ENCODE assay signal across 29 cellular contexts in the genomic region with DNA sequence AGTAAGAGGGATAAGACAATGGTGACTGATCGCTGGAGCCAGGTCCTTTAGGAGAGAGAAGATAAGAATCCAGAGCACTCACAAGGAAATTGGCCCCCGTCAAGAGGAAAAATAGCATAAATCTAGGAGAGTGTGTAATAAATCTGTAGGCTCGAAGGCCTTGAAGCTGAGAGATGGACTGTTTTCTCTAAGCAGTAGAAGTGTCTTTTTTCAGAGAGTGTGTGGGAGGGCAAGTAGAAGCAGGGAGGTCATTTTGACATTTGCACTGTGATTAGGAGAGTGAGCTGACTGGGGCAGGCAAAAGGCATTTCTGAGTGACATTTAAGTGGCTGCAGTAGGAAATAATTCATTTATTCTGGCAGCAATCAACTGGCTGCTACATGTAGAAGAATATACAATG.
"Had no signal": no experiment of that assay in that cellular context is flagged by ENCODE, and none has a peak within 500 bp of the region (broad histone marks: within the 10 kb centered on the region; RNA-seq: fewer than 3 reads in every experiment).

No MANE protein-coding gene starts in this region.

- H3K9me3 Mint-ChIP-seq: natural killer cell had no signal

- H3K4me3 Mint-ChIP-seq: activated B cell treated with CpG ODN at 0.5 μM for 24 hours; activated CD4-positive, alpha-beta T cell treated with anti-CD3 and anti-CD28 coated beads for 36 hours; activated naive CD8-positive, alpha-beta T cell treated with anti-CD3 and anti-CD28 coated beads for 36 hours; activated T-cell treated with anti-CD3 and anti-CD28 coated beads, Interleukin-2, amount 50 U/mL, for 4 hours; endodermal cell; natural killer cell; T-helper 1 cell treated with Interleukin-12 subunit alpha and Interleukin-12 subunit beta and Interleukin-4 antibody, amounts not matched to agents 30 μg/mL and 1 μg/mL, for 36 hours had no signal

- H3K27me3 ChIP-seq: heart right ventricle, spleen, upper lobe of left lung had no signal

- H3K4me1 Mint-ChIP-seq: activated B cell treated with CpG ODN at 0.5 μM for 24 hours; activated CD4-positive, alpha-beta T cell treated with anti-CD3 and anti-CD28 coated beads for 36 hours; activated naive CD8-positive, alpha-beta T cell treated with anti-CD3 and anti-CD28 coated beads for 36 hours had no signal

- H3K4me1 ChIP-seq: heart right ventricle, spleen, upper lobe of left lung had no signal

- H3K9me3 ChIP-seq: upper lobe of left lung had no signal

- H3K27ac Mint-ChIP-seq: activated B cell treated with CpG ODN at 0.5 μM for 24 hours; activated CD4-positive, alpha-beta T cell treated with anti-CD3 and anti-CD28 coated beads for 36 hours; activated naive CD8-positive, alpha-beta T cell treated with anti-CD3 and anti-CD28 coated beads for 36 hours; activated T-helper 2 cell treated with anti-CD3 and anti-CD28 coated beads, Interferon-gamma antibody, Interleukin-2, Interleukin-4, amounts not matched to agents 10 μg/mL and 5 μg/mL and 100 μg/mL, durations not matched to agents 14 hours and 24 hours and 36 hours; endodermal cell; natural killer cell; T-helper 1 cell treated with Interleukin-12 subunit alpha and Interleukin-12 subunit beta and Interleukin-4 antibody, amounts not matched to agents 30 μg/mL and 1 μg/mL, for 36 hours had no signal

- DNase-seq: activated B cell treated with CpG ODN at 0.5 μM for 24 hours; activated CD4-positive, alpha-beta T cell treated with anti-CD3 and anti-CD28 coated beads for 36 hours; activated CD4-positive, alpha-beta T cell treated with anti-CD3 and anti-CD28 coated beads, Interleukin-2, amount 50 U/mL, for 4 hours; activated CD8-positive, alpha-beta memory T cell treated with anti-CD3 and anti-CD28 coated beads for 24 hours; activated CD8-positive, alpha-beta memory T cell treated with anti-CD3 and anti-CD28 coated beads, Interleukin-2, amount 50 U/mL, for 4 hours; activated naive CD4-positive, alpha-beta T cell treated with Interleukin-2 at 50 U/mL for 16 hours; activated naive CD8-positive, alpha-beta T cell treated with anti-CD3 and anti-CD28 coated beads for 36 hours; activated T-cell treated with anti-CD3 and anti-CD28 coated beads, Interleukin-2, amount 50 U/mL, for 4 hours; amniotic stem cell; cerebellar nuclear complex; endodermal cell; heart right ventricle; islet precursor cell; midbrain; natural killer cell; nucleus accumbens; posterior cingulate gyrus; retina; spleen; stimulated activated CD4-positive, alpha-beta T cell treated with anti-CD3 and anti-CD28 coated beads, Interleukin-4, amount 100 ng/mL, for 1 hour; stimulated activated naive CD4-positive, alpha-beta T cell treated with Interleukin-2 at 50 U/mL for 16 hours; T1000; upper lobe of left lung had no signal

- H3K27ac ChIP-seq: coronary artery, epithelial cell of prostate, spleen, upper lobe of left lung had no signal

- H3K4me3 ChIP-seq: coronary artery, heart right ventricle, lung, spleen, upper lobe of left lung had no signal

- H3K36me3 ChIP-seq: heart right ventricle, spleen, upper lobe of left lung had no signal

- H3K27me3 Mint-ChIP-seq: activated B cell treated with CpG ODN at 0.5 μM for 24 hours; activated CD4-positive, alpha-beta T cell treated with anti-CD3 and anti-CD28 coated beads for 36 hours; activated naive CD8-positive, alpha-beta T cell treated with anti-CD3 and anti-CD28 coated beads for 36 hours had no signal

- ATAC-seq: activated CD4-positive, alpha-beta T cell treated with anti-CD3 and anti-CD28 coated beads for 36 hours; activated T-cell treated with anti-CD3 and anti-CD28 coated beads, Interleukin-2, amount 50 U/mL, for 4 hours; left lobe of liver; natural killer cell had no signal
